ENCODE assay signal across 22 cellular contexts in genomic region chr20:47465335-47466090, GRCh38. TPM values are rescaled to one million over a fixed set of nuclear protein-coding genes. Genes with fewer than 3 reads are reported as not detected.
DNase-seq lines count a peak whose midpoint lies in the region; ATAC-seq and TF ChIP-seq lines count a peak whose summit lies in the region.
"Had no signal": no experiment of that assay in that cellular context is flagged by ENCODE, and none has a peak within 500 bp of the region (broad histone marks: within the 10 kb centered on the region; RNA-seq: fewer than 3 reads in every experiment).

No MANE protein-coding gene starts in this region.

- TF ChIP-seq CTCF in GM23338 (conservative IDR thresholded peaks at IDR 0.05; ENCODE audit: low read depth in 2 of 2), result no peak
- TF ChIP-seq CTCF in SU-DHL-6 (IDR thresholded peaks at IDR 0.05; ENCODE audit: insufficient read depth, low read length, poor library complexity, severe bottlenecking), result no peak
- no peak for TF ChIP-seq CTCF in lung (IDR thresholded peaks at IDR 0.05; ENCODE audit: control extremely low read depth, extremely low read depth)
- TF ChIP-seq CTCF in suprapubic skin (IDR thresholded peaks at IDR 0.05), result no peak

- H3K4me1 ChIP-seq in GM23338 (ENCODE audit: insufficient read depth) (peaks cover 8% of the 10 kb centered on the region; the same call in 1 of the 2 replicates), lung (ENCODE audit: control insufficient read depth in 2 of 2, insufficient read depth in 2 of 2, low read length in 2 of 2) (peaks cover 2 to 11% of the 10 kb centered on the region in 2 donors), suprapubic skin (peaks cover 18% of the 10 kb centered on the region)

- H3K27me3 ChIP-seq in GM23338 (ENCODE audit: insufficient read depth) (no peaks in the 10 kb centered on the region), SU-DHL-6 (ENCODE audit: low read length) (no peaks in the 10 kb centered on the region), lung (ENCODE audit: control insufficient read depth, insufficient read depth) (no peaks in the 10 kb centered on the region), suprapubic skin (no peaks in the 10 kb centered on the region)
- H3K27me3 ChIP-seq: Peyer's patch had no signal

- ATAC-seq in GM23338 (no peak), lung (ENCODE audit: insufficient read depth, low FRiP score) (no peak), HG02885 (IDR thresholded peaks at IDR 0.05; ENCODE audit: poor library complexity, unreplicated experiment) (no peak)
- ATAC-seq: effector memory CD8-positive, alpha-beta T cell; natural killer cell treated with Interleukin-12 subunit alpha and Interleukin-12 subunit beta and Interleukin-15 and Interleukin-18, amount 100 ng/mL, for 72 hours; stimulated activated naive CD8-positive, alpha-beta T cell treated with anti-CD3 and anti-CD28 coated beads, Interleukin-15, Interleukin-2, amounts not matched to agents 100 U/mL and 50 U/mL, for 24 hours had no signal

- no peaks in the 10 kb centered on the region for H3K9me3 Mint-ChIP-seq in GM23338
- H3K9me3 Mint-ChIP-seq: activated CD4-positive, alpha-beta T cell treated with anti-CD3 and anti-CD28 coated beads, Interleukin-2, amount 10 ng/mL, durations not matched to agents 24 days and 14 days; effector memory CD8-positive, alpha-beta T cell; natural killer cell treated with Interleukin-12 subunit alpha and Interleukin-12 subunit beta and Interleukin-15 and Interleukin-18, amount 100 ng/mL, for 72 hours had no signal

- H3K9me2 ChIP-seq in GM23338 (ENCODE audit: insufficient read depth) (no peaks in the 10 kb centered on the region), SU-DHL-6 (replicated peaks; ENCODE audit: insufficient read depth, low read length) (no peaks in the 10 kb centered on the region)

- no peak for TF ChIP-seq POLR2A in suprapubic skin (IDR thresholded peaks at IDR 0.05)

- 97% methylated on average over 16 of the region's 16 CpGs for WGBS in lung, 2 donors
- 94% methylated on average over 16 of the region's 16 CpGs for WGBS in suprapubic skin

- H3K4me2 ChIP-seq in GM23338 (no peak overlapping the region), SU-DHL-6 (ENCODE audit: low read depth, low read length, poor library complexity, severe bottlenecking) (no peak overlapping the region)

- H3K9ac ChIP-seq in SU-DHL-6 (ENCODE audit: low read length), result no peak overlapping the region

- H3K36me3 ChIP-seq in GM23338 (ENCODE audit: insufficient read depth), result no peaks in the 10 kb centered on the region
- H3K36me3 ChIP-seq in SU-DHL-6 (ENCODE audit: low read length), result no peaks in the 10 kb centered on the region
- no peaks in the 10 kb centered on the region for H3K36me3 ChIP-seq in lung (ENCODE audit: control insufficient read depth in 2 of 2, insufficient read depth in 2 of 2, low read length in 2 of 2)
- H3K36me3 ChIP-seq in suprapubic skin, result no peaks in the 10 kb centered on the region
- H3K36me3 ChIP-seq: Peyer's patch had no signal

- no peak overlapping the region for H3K4me3 ChIP-seq in GM23338
- no peak overlapping the region for H3K4me3 ChIP-seq in SU-DHL-6 (ENCODE audit: insufficient read depth, low read length, poor library complexity, severe bottlenecking)
- no peak overlapping the region for H3K4me3 ChIP-seq in lung
- no peak overlapping the region for H3K4me3 ChIP-seq in suprapubic skin
- H3K4me3 ChIP-seq: Peyer's patch, SK-N-MC had no signal

- no peak overlapping the region for H3K4me3 Mint-ChIP-seq in GM23338
- H3K4me3 Mint-ChIP-seq: activated CD4-positive, alpha-beta T cell treated with anti-CD3 and anti-CD28 coated beads, Interleukin-2, amount 10 ng/mL, durations not matched to agents 24 days and 14 days; effector memory CD8-positive, alpha-beta T cell; natural killer cell treated with Interleukin-12 subunit alpha and Interleukin-12 subunit beta and Interleukin-15 and Interleukin-18, amount 100 ng/mL, for 72 hours had no signal

- H3K79me2 ChIP-seq in GM23338 (replicated peaks; ENCODE audit: insufficient read depth) (no peaks in the 10 kb centered on the region), SU-DHL-6 (ENCODE audit: insufficient read depth, low read length) (peaks cover 9% of the 10 kb centered on the region)

- H3K27ac Mint-ChIP-seq in GM23338, result no peak overlapping the region
- H3K27ac Mint-ChIP-seq: activated CD4-positive, alpha-beta T cell treated with anti-CD3 and anti-CD28 coated beads, Interleukin-2, amount 10 ng/mL, durations not matched to agents 24 days and 14 days; effector memory CD8-positive, alpha-beta T cell; natural killer cell treated with Interleukin-12 subunit alpha and Interleukin-12 subunit beta and Interleukin-15 and Interleukin-18, amount 100 ng/mL, for 72 hours had no signal

- H3K4me1 Mint-ChIP-seq in GM23338, result 0 out of 3 replicates have a peak, but pooled peaks cover 5% of the 10 kb centered on the region

- no peaks in the 10 kb centered on the region for H3K27me3 Mint-ChIP-seq in GM23338 (ENCODE audit: insufficient read depth, low read depth, poor library complexity)
- H3K27me3 Mint-ChIP-seq: activated CD4-positive, alpha-beta T cell treated with anti-CD3 and anti-CD28 coated beads, Interleukin-2, amount 10 ng/mL, durations not matched to agents 24 days and 14 days; natural killer cell treated with Interleukin-12 subunit alpha and Interleukin-12 subunit beta and Interleukin-15 and Interleukin-18, amount 100 ng/mL, for 72 hours had no signal

- TF ChIP-seq EP300 in suprapubic skin (IDR thresholded peaks at IDR 0.05), result no peak

- H3F3A ChIP-seq in GM23338 (replicated peaks; ENCODE audit: low read depth), result no peaks in the 10 kb centered on the region; the same call in 1 of the 2 replicates
- peaks cover 53% of the 10 kb centered on the region for H3F3A ChIP-seq in SU-DHL-6 (ENCODE audit: insufficient read depth)

- DNase-seq in GM23338 (ENCODE audit: low spot score), result no peak
- DNase-seq in lung (ENCODE audit: low spot score), result no peak
- DNase-seq in suprapubic skin (ENCODE audit: low spot score in 2 of 2), result no peak
- DNase-seq in NCI-H1105 treated with DMSO at 0.1 percent for 48 hours (lab: John Stamatoyannopoulos, UW), result no peak
- no peak for DNase-seq in DMS53 (lab: John Stamatoyannopoulos, UW)
- DNase-seq: activated CD4-positive, alpha-beta T cell treated with anti-CD3 and anti-CD28 coated beads, Interleukin-2, amount 10 ng/mL, durations not matched to agents 24 days and 14 days; activated CD8-positive, alpha-beta memory T cell treated with anti-CD3 and anti-CD28 coated beads, Interleukin-2, amount 50 U/mL, for 4 hours; activated gamma-delta T cell treated with Interleukin-2 at 50 U/mL for 16 hours; AML-193; amygdala; cerebellar nuclear complex; effector memory CD8-positive, alpha-beta T cell; GDM1; head of caudate nucleus; NCI-H774; Peyer's patch; stimulated activated naive CD8-positive, alpha-beta T cell treated with anti-CD3 and anti-CD28 coated beads, Interleukin-15, Interleukin-2, amounts not matched to agents 100 U/mL and 50 U/mL, for 24 hours; T-helper 9 cell had no signal

- H3K9me3 ChIP-seq in SU-DHL-6 (ENCODE audit: insufficient read depth, low read length), result no peaks in the 10 kb centered on the region
- H3K9me3 ChIP-seq in lung (ENCODE audit: control insufficient read depth in 2 of 2, insufficient read depth in 1 of 2, low read length in 1 of 2), result no peaks in the 10 kb centered on the region
- H3K9me3 ChIP-seq in suprapubic skin, result no peaks in the 10 kb centered on the region
- H3K9me3 ChIP-seq: Peyer's patch had no signal

- H3K27ac ChIP-seq in GM23338 (ENCODE audit: low read depth) (no peak overlapping the region), SU-DHL-6 (ENCODE audit: low read depth, low read length) (peak overlapping the region; percentile 100), lung (ENCODE audit: low read depth in 1 of 2, low read length in 1 of 2) (peak overlapping the region; percentile 58 to 60), suprapubic skin (peak overlapping the region; percentile 75)
- H3K27ac ChIP-seq: SK-N-MC had no signal

- H4K20me1 ChIP-seq in GM23338 (replicated peaks; ENCODE audit: insufficient read depth) (no peaks in the 10 kb centered on the region), SU-DHL-6 (ENCODE audit: low read depth, low read length) (no peaks in the 10 kb centered on the region)

- H3K36me3 Mint-ChIP-seq in GM23338 (ENCODE audit: low read depth), result no peaks in the 10 kb centered on the region
- H3K36me3 Mint-ChIP-seq: natural killer cell treated with Interleukin-12 subunit alpha and Interleukin-12 subunit beta and Interleukin-15 and Interleukin-18, amount 100 ng/mL, for 72 hours had no signal

- H2AFZ ChIP-seq in GM23338 (peak overlapping the region; percentile 87; the same call in 1 of the 2 replicates), SU-DHL-6 (ENCODE audit: low read depth, low read length, severe bottlenecking) (no peak overlapping the region)

TF ChIP-seq in GM23338, 12 proteins besides CTCF, POLR2A, EP300 and RAD21 (continues in another document):
- TF ChIP-seq ZNF331 (CRISPR knock-in tag; IDR thresholded peaks at IDR 0.05; ENCODE audit: low read depth), result no peak
- no peak for TF ChIP-seq ETS1 (IDR thresholded peaks at IDR 0.05)
- no peak for TF ChIP-seq ZNF114 (CRISPR knock-in tag; IDR thresholded peaks at IDR 0.05)

RNA-seq across cellular contexts. Expression of gene NCOA3, which starts 36.2 kb away (rescaled TPM):
- total RNA-seq in GM23338 (2014; rRNA removed; shearing (Covaris generic)), result 20.6 and 25.8 TPM in 2 replicates
- polyA plus RNA-seq in GM23338 (2016; fragmentation: Nextera tagmentation; extraction: Ambion mirVana), result 6.6 and 6.7 TPM in 2 replicates
- 10 to 100 TPM; 31.9 to 69.4 TPM for total RNA-seq in lung
- 10 to 100 TPM in 1 of 2 donors, 1 to 10 TPM in 1; 5.5 to 13.2 TPM for polyA plus RNA-seq in lung
- 10 to 100 TPM; 45.1 to 77.8 (median 56.3) TPM for total RNA-seq in suprapubic skin
